9 cellular contexts compared by ENCODE assay signal in the genomic region with DNA sequence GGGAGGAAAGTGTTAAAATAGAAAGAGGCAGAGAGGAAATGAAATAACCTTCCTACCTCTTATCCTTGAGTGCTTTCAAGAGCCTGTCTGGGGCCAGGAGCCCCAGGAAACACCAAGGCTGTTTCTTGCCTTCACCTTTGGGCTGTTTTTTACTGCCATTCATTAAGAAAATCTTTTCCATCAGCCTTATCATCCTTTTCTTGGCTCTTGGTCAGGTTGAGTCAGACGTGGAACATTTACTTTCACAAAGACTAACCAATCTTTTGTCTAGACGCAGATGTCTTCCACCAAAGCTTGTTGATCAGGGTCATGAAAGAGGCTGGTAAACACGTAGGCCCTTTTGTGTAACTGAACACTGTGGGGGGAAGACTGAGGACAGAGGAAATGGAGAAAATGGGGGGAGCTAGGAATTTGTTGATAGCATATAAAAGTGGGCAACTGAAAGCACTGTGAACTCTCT.
A peak's percentile ranks its signal among the peaks of the same experiment; 100 is the strongest.
DNase-seq lines count a peak whose midpoint lies in the region; ATAC-seq and TF ChIP-seq lines count a peak whose summit lies in the region.
"Had no signal": no experiment of that assay in that cellular context is flagged by ENCODE, and none has a peak within 500 bp of the region (broad histone marks: within the 10 kb centered on the region; RNA-seq: fewer than 3 reads in every experiment).

No MANE protein-coding gene starts in this region.

- H3K4me3 ChIP-seq in ACC112 (ENCODE audit: low read depth, low read length) (no peak overlapping the region), fibroblast of pulmonary artery (replicated peaks; ENCODE audit: low read depth, low read length) (no peak overlapping the region)
- H3K4me3 ChIP-seq: transverse colon had no signal

- no peaks in the 10 kb centered on the region for H3K36me3 ChIP-seq in ACC112 (ENCODE audit: insufficient read depth, low read length)
- H3K36me3 ChIP-seq: transverse colon had no signal

- peaks cover 11% of the 10 kb centered on the region for H3K4me1 ChIP-seq in ACC112 (ENCODE audit: control insufficient read depth, insufficient read depth, low read length, unreplicated experiment)

- no peaks in the 10 kb centered on the region for H3K79me2 ChIP-seq in ACC112 (ENCODE audit: control insufficient read depth, insufficient read depth, low read length, unreplicated experiment)

- H3K27me3 ChIP-seq in ACC112 (ENCODE audit: insufficient read depth, low read length), result no peaks in the 10 kb centered on the region
- H3K27me3 ChIP-seq: transverse colon had no signal

- TF ChIP-seq CTCF in fibroblast of pulmonary artery (IDR thresholded peaks at IDR 0.05; ENCODE audit: low read length, missing control alignments), result no peak

- peak overlapping the region; percentile 35 for H3K27ac ChIP-seq in ACC112 (ENCODE audit: low read depth, low read length)
- H3K27ac ChIP-seq: transverse colon had no signal

- ATAC-seq in GM18909 (IDR thresholded peaks at IDR 0.05; ENCODE audit: poor library complexity, unreplicated experiment) (peak; percentile 44), GM21360 (IDR thresholded peaks at IDR 0.05; ENCODE audit: unreplicated experiment) (no peak)

- peak overlapping the region; percentile 71 for H2AFZ ChIP-seq in ACC112 (ENCODE audit: low read length, unreplicated experiment)

- DNase-seq in LHCN-M2 (ENCODE audit: low read depth), result peak; percentile 71
- peak; percentile 99 for DNase-seq in fibroblast of pulmonary artery (ENCODE audit: low read depth)
- no peak for DNase-seq in NCI-H146 treated with DMSO at 0.1 percent for 48 hours (lab: John Stamatoyannopoulos, UW; ENCODE audit: unreplicated experiment)
- no peak for DNase-seq in NCI-H345 (lab: John Stamatoyannopoulos, UW)
- no peak for DNase-seq in effector CD4-positive, alpha-beta T cell
- DNase-seq: transverse colon had no signal

Comparison
In these comparisons a context has a peak if more than half of its experiments do, and no peak if none do; other contexts are left out.
1. DNase-seq: peak in LHCN-M2 (single experiment) and fibroblast of pulmonary artery (single experiment); none in NCI-H146 treated with DMSO at 0.1 percent for 48 hours (single experiment), NCI-H345 (single experiment) and effector CD4-positive, alpha-beta T cell (single experiment).